25 cellular contexts compared by ENCODE assay signal in the genomic region with DNA sequence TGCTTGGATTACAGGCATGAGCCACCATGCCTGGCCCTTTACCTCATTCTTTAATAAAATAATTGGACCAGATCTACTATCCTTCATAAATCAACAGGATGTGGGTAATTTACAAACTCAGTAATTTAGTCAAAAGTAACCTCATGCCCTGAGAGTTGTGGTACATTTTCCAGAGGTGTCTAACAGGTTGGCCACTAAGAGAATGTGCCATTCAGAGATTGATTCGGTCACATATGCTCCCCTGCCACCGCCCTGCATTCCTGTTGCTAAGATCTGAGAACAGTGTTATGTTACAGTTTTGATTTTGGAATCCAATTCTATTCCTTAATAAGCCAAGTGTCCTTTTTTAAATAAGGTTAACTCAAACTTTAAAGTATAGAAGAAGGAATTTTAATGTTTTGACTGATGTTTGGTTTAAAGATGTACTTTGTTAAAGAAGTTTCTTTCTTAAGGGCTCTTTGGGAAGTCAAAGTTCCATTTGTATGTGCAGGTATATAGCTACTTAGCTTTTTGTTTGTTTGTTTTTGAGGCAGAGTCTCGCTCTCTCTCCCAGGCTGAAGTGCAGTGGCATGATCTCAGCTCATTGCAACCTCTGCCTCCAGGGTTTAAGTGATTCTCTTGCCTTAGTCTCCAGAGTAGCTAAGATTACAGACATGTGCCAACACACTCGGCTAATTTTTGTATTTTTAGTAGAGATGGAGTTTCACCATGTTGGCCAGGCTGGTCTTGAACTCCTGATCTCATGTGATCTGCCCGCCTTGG. TPM values are rescaled to one million over a fixed set of nuclear protein-coding genes. Genes with fewer than 3 reads are reported as not detected.
DNase-seq lines count a peak whose midpoint lies in the region; ATAC-seq, FAIRE-seq and TF ChIP-seq lines count a peak whose summit lies in the region.
"Had no signal": no experiment of that assay in that cellular context is flagged by ENCODE, and none has a peak within 500 bp of the region (broad histone marks: within the 10 kb centered on the region; RNA-seq: fewer than 3 reads in every experiment).

No MANE protein-coding gene starts in this region.

- H3K27ac Mint-ChIP-seq in CD4-positive, alpha-beta T cell: peak overlapping the region; percentile 18
- H3K27ac Mint-ChIP-seq in activated T-helper 17 cell treated with anti-CD3 and anti-CD28 coated beads, Interleukin-2, amount 50 U/mL, for 72 hours: peak overlapping the region; percentile 54
- H3K27ac Mint-ChIP-seq: activated B cell treated with CpG ODN at 0.5 μM for 24 hours had no signal

- DNase-seq in CD4-positive, alpha-beta T cell: no peak
- no peak for DNase-seq in GM12891 (ENCODE audit: insufficient read length, low spot score)
- peak; percentile 24 for DNase-seq in myocyte (ENCODE audit: low read depth)
- DNase-seq in posterior vena cava (ENCODE audit: low spot score): no peak
- no peak for DNase-seq in GM10248 (ENCODE audit: extremely low spot score)
- DNase-seq: activated B cell treated with CpG ODN at 0.5 μM for 24 hours; activated CD4-positive, alpha-beta T cell treated with anti-CD3 and anti-CD28 coated beads, Interleukin-2, amount 50 U/mL, for 1 hour; activated gamma-delta T cell; COR-L47; kidney; naive B cell; NCI-H1092; NCI-H1694; NCI-H2171; psoas muscle; stimulated activated CD4-positive, alpha-beta T cell treated with anti-CD3 and anti-CD28 coated beads, Interleukin-4, amount 100 ng/mL, for 4 hours; T-helper 1 cell had no signal

- no peaks in the 10 kb centered on the region for H3K9me3 ChIP-seq in CD4-positive, alpha-beta T cell (ENCODE audit: control insufficient read depth, low read length)
- H3K9me3 ChIP-seq: BLaER1, psoas muscle, SJSA1 had no signal

- no peak for ATAC-seq in CD4-positive, alpha-beta T cell (ENCODE audit: poor library complexity)
- ATAC-seq in activated T-helper 17 cell treated with anti-CD3 and anti-CD28 coated beads, Interleukin-2, amount 50 U/mL, for 72 hours (replicated peaks): peak; percentile 29
- no peak for ATAC-seq in GM21717 (IDR thresholded peaks at IDR 0.05; ENCODE audit: unreplicated experiment)
- ATAC-seq in HG02885 (IDR thresholded peaks at IDR 0.05; ENCODE audit: poor library complexity, unreplicated experiment): no peak
- ATAC-seq: K562, psoas muscle had no signal

- no peak for TF ChIP-seq CTCF in CD4-positive, alpha-beta T cell (IDR thresholded peaks at IDR 0.05)
- TF ChIP-seq CTCF in GM10248 (IDR thresholded peaks at IDR 0.05; ENCODE audit: control extremely low read depth, extremely low read depth, low read depth, missing control alignments): no peak

- H3K27ac ChIP-seq in CD4-positive, alpha-beta T cell (ENCODE audit: low read depth, low read length): no peak overlapping the region
- H3K27ac ChIP-seq: BLaER1, psoas muscle, RWPE1, SJSA1 had no signal

- POLR2A ChIA-PET in CD4-positive, alpha-beta T cell (lab: Charles Lee): interaction anchor here (0.5 kb wide), 1 partner anchor 194 kb away, joined by 3 read pairs; no protein-coding TSS in a partner anchor
- POLR2A ChIA-PET in GM10248 (lab: Yijun Ruan, JAX): no interaction called here

- H3K4me3 Mint-ChIP-seq in CD4-positive, alpha-beta T cell: no peak overlapping the region
- no peak overlapping the region for H3K4me3 Mint-ChIP-seq in activated T-helper 17 cell treated with anti-CD3 and anti-CD28 coated beads, Interleukin-2, amount 50 U/mL, for 72 hours
- H3K4me3 Mint-ChIP-seq: activated B cell treated with CpG ODN at 0.5 μM for 24 hours had no signal

- CTCF ChIA-PET in CD4-positive, alpha-beta T cell (lab: Charles Lee): no interaction called here
- CTCF ChIA-PET in GM10248 (lab: Yijun Ruan, JAX): interaction anchor here (0.8 to 1.2 kb wide), 5 partner anchors 8 to 36 kb away, joined by 3 read pairs; no protein-coding TSS in a partner anchor

- H3K9me3 Mint-ChIP-seq in CD4-positive, alpha-beta T cell: no peaks in the 10 kb centered on the region
- no peaks in the 10 kb centered on the region for H3K9me3 Mint-ChIP-seq in activated T-helper 17 cell treated with anti-CD3 and anti-CD28 coated beads, Interleukin-2, amount 50 U/mL, for 72 hours
- H3K9me3 Mint-ChIP-seq: activated B cell treated with CpG ODN at 0.5 μM for 24 hours, naive B cell had no signal

- intact Hi-C loops in CD4-positive, alpha-beta T cell (cut with DNase I, micrococcal nuclease): no loop called here
- intact Hi-C loops in posterior vena cava (cut with DNase I): no loop called here

- no peaks in the 10 kb centered on the region for H3K27me3 Mint-ChIP-seq in CD4-positive, alpha-beta T cell
- H3K27me3 Mint-ChIP-seq in activated T-helper 17 cell treated with anti-CD3 and anti-CD28 coated beads, Interleukin-2, amount 50 U/mL, for 72 hours: no peaks in the 10 kb centered on the region
- H3K27me3 Mint-ChIP-seq: activated B cell treated with CpG ODN at 0.5 μM for 24 hours, naive B cell had no signal

- peak; percentile 23 for FAIRE-seq in GM12891 (lab: Jason Lieb, UNC)
- FAIRE-seq: frontal cortex, K562, kidney had no signal

- peaks cover 5% of the 10 kb centered on the region for H3K4me1 Mint-ChIP-seq in CD4-positive, alpha-beta T cell (ENCODE audit: low read depth)
- H3K4me1 Mint-ChIP-seq in activated T-helper 17 cell treated with anti-CD3 and anti-CD28 coated beads, Interleukin-2, amount 50 U/mL, for 72 hours: no peaks in the 10 kb centered on the region

- TF ChIP-seq POLR2A in GM12891 (IDR thresholded peaks at IDR 0.05; ENCODE audit: low read depth, low read length): no peak

- H3K27me3 ChIP-seq in CD4-positive, alpha-beta T cell (ENCODE audit: control insufficient read depth, insufficient read depth, low read length): no peaks in the 10 kb centered on the region
- H3K27me3 ChIP-seq: BLaER1, SJSA1 had no signal

- peaks cover 90% of the 10 kb centered on the region for H3K36me3 Mint-ChIP-seq in CD4-positive, alpha-beta T cell (ENCODE audit: low read depth)
- H3K36me3 Mint-ChIP-seq in activated T-helper 17 cell treated with anti-CD3 and anti-CD28 coated beads, Interleukin-2, amount 50 U/mL, for 72 hours (ENCODE audit: low read depth): peaks cover 94% of the 10 kb centered on the region

TF ChIP-seq in GM12891, 5 proteins besides CTCF, POLR2A, EP300 and RAD21:
- TF ChIP-seq POLR2AphosphoS5 (IDR thresholded peaks at IDR 0.05; ENCODE audit: low read depth, low read length) (no peak), PAX5 (IDR thresholded peaks at IDR 0.05; ENCODE audit: insufficient read depth, low read length, severe bottlenecking) (no peak), POU2F2 (IDR thresholded peaks at IDR 0.05; ENCODE audit: low read depth, low read length) (no peak), SPI1 (IDR thresholded peaks at IDR 0.05; ENCODE audit: low read depth, low read length) (no peak), TAF1 (IDR thresholded peaks at IDR 0.05; ENCODE audit: low read depth, low read length) (no peak)

RNA-seq across cellular contexts. Expression of a gene that starts 29.2 kb away (rescaled TPM):
- 100 to 1,000 TPM; 105 TPM for total RNA-seq in CD4-positive, alpha-beta T cell
- polyA plus RNA-seq in GM12891 (2012; ENCODE audit: low read depth, missing spikeins): 42.5 TPM
- total RNA-seq in activated T-helper 17 cell treated with anti-CD3 and anti-CD28 coated beads, Interleukin-2, amount 50 U/mL, for 72 hours: 10 to 100 TPM; 64.5 to 94.8 TPM
- 14.5 and 20.9 TPM in 2 replicates for total RNA-seq in myocyte
- 13.4 TPM for polyA plus RNA-seq in myocyte (2012)
- 10 to 100 TPM; 49.8 to 54.1 TPM for total RNA-seq in posterior vena cava
